Comparison of ENCODE assay signal across 21 cellular contexts in the genomic region with DNA sequence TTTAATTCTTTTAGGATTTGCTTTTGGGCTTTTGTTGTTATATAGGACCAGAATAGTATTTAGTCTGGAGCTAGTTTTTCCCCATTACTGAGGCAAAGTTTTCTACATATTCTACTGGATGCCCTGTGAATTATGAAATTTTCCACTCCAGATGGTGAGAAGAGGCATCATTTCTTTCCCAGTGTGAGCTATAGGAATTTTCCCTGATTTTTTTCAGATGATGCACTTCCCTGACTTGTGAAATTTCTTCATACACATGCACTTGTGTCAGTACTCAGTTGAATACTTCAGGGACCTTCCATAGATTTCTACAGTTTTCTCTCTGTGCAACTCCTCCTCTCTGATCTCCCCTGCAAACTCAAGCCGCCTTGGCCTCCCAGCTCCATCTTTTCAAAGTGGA.
DNase-seq lines count a peak whose midpoint lies in the region; ATAC-seq, FAIRE-seq and TF ChIP-seq lines count a peak whose summit lies in the region.
"Had no signal": no experiment of that assay in that cellular context is flagged by ENCODE, and none has a peak within 500 bp of the region (broad histone marks: within the 10 kb centered on the region; RNA-seq: fewer than 3 reads in every experiment).

No MANE protein-coding gene starts in this region.

- TF ChIP-seq POLR2A in esophagus muscularis mucosa (IDR thresholded peaks at IDR 0.05; ENCODE audit: low read depth), result no peak

- H3K4me1 ChIP-seq in esophagus muscularis mucosa, result no peaks in the 10 kb centered on the region
- H3K4me1 ChIP-seq: A549 had no signal

- TF ChIP-seq EP300 in esophagus muscularis mucosa (IDR thresholded peaks at IDR 0.05), result no peak

- no peak overlapping the region for H3K4me3 ChIP-seq in fibroblast of pulmonary artery (replicated peaks; ENCODE audit: low read depth, low read length)
- H3K4me3 ChIP-seq in esophagus muscularis mucosa, result no peak overlapping the region
- H3K4me3 ChIP-seq: A549; BLaER1 treated with 17β-estradiol and CSF1 and Interleukin-3, amounts not matched to agents 10 nM and 100 nM; GM23248; K562 had no signal

- DNase-seq in AG08395 (ENCODE audit: low spot score), result peak; percentile 50
- peak; percentile 6 for DNase-seq in GM03348 (ENCODE audit: low spot score)
- peak; percentile 25 for DNase-seq in amniotic epithelial cell (ENCODE audit: low read depth)
- peak; percentile 46 for DNase-seq in fibroblast of pulmonary artery (ENCODE audit: low read depth)
- DNase-seq in HTR-8/SVneo (ENCODE audit: insufficient read length, low spot score), result no peak
- DNase-seq in dedifferentiated amniotic fluid mesenchymal stem cell (ENCODE audit: extremely low spot score), result no peak
- DNase-seq in esophagus muscularis mucosa (ENCODE audit: extremely low spot score), result no peak
- DNase-seq: Calu3; CD8-positive, alpha-beta T cell; DMS79 treated with DMSO at 0.1 percent for 48 hours had no signal

- no peak for ATAC-seq in HG02870 (IDR thresholded peaks at IDR 0.05; ENCODE audit: unreplicated experiment)
- ATAC-seq: A549; CD8-positive, alpha-beta T cell; HCT116; K562 had no signal

- TF ChIP-seq CTCF in fibroblast of pulmonary artery (IDR thresholded peaks at IDR 0.05; ENCODE audit: low read length, missing control alignments) (no peak), esophagus muscularis mucosa (IDR thresholded peaks at IDR 0.05) (no peak)

- no peaks in the 10 kb centered on the region for H3K27me3 ChIP-seq in esophagus muscularis mucosa
- H3K27me3 ChIP-seq: BLaER1 treated with 17β-estradiol and CSF1 and Interleukin-3, amounts not matched to agents 10 nM and 100 nM had no signal

- WGBS in esophagus muscularis mucosa, result 96% methylated on average over 1 of the region's 1 CpG

- intact Hi-C loops in esophagus muscularis mucosa (cut with DNase I), result no loop called here

- peaks cover 0 to 7% (median 3%) of the 10 kb centered on the region in 4 donors for H3K9me3 ChIP-seq in esophagus muscularis mucosa

- FAIRE-seq in HTR-8/SVneo (lab: Jason Lieb, UNC), result no peak
- FAIRE-seq: A549, G401.6, GM12892, GM18507, K562 had no signal

- H3K27ac ChIP-seq in esophagus muscularis mucosa (replicated peaks in 1 of 4), result no peak overlapping the region
- H3K27ac ChIP-seq: 22Rv1; A549; BLaER1 treated with 17β-estradiol and CSF1 and Interleukin-3, amounts not matched to agents 10 nM and 100 nM; GM23248; HL-60 had no signal

- H3K36me3 ChIP-seq in esophagus muscularis mucosa, result no peaks in the 10 kb centered on the region
- H3K36me3 ChIP-seq: BLaER1 treated with 17β-estradiol and CSF1 and Interleukin-3, amounts not matched to agents 10 nM and 100 nM had no signal

Comparison
In these comparisons a context has a peak if more than half of its experiments do, and no peak if none do; other contexts are left out.
1. DNase-seq: peak in AG08395 (single experiment), GM03348 (single experiment), amniotic epithelial cell (single experiment) and fibroblast of pulmonary artery (single experiment); none in HTR-8/SVneo (single experiment), dedifferentiated amniotic fluid mesenchymal stem cell (single experiment) and esophagus muscularis mucosa (single experiment).